Comparison of ENCODE assay signal across 20 cellular contexts in genomic region chr9:89342948-89343347, GRCh38.
"Had no signal": no experiment of that assay in that cellular context is flagged by ENCODE, and none has a peak within 500 bp of the region (broad histone marks: within the 10 kb centered on the region; RNA-seq: fewer than 3 reads in every experiment).

No MANE protein-coding gene starts in this region.

- H3K9me3 Mint-ChIP-seq: activated B cell treated with CpG ODN at 0.5 μM for 24 hours; activated naive CD4-positive, alpha-beta T cell treated with anti-CD3 and anti-CD28 coated beads, Interleukin-2, amount 50 U/mL, for 24 hours; dendritic cell treated with granulocyte-macrophage colony-stimulating factor and Interleukin-4, amounts not matched to agents 40 ng/mL and 50 ng/mL, for 4 days had no signal

- H3K27me3 Mint-ChIP-seq: activated B cell treated with CpG ODN at 0.5 μM for 24 hours; activated CD8-positive, alpha-beta T cell treated with anti-CD3 and anti-CD28 coated beads for 36 hours; activated naive CD4-positive, alpha-beta T cell treated with anti-CD3 and anti-CD28 coated beads, Interleukin-2, amount 50 U/mL, for 24 hours; dendritic cell treated with granulocyte-macrophage colony-stimulating factor and Interleukin-4, amounts not matched to agents 40 ng/mL and 50 ng/mL, for 4 days had no signal

- H3K4me3 ChIP-seq: lung, thyroid gland had no signal

- H3K4me1 ChIP-seq: foreskin keratinocyte had no signal

- H3K27ac Mint-ChIP-seq: activated B cell treated with CpG ODN at 0.5 μM for 24 hours; dendritic cell treated with granulocyte-macrophage colony-stimulating factor and Interleukin-4, amounts not matched to agents 40 ng/mL and 50 ng/mL, for 4 days had no signal

- ATAC-seq: activated CD8-positive, alpha-beta T cell treated with anti-CD3 and anti-CD28 coated beads for 36 hours; foreskin keratinocyte had no signal

- H3K9me3 ChIP-seq: thyroid gland had no signal

- DNase-seq: activated B cell treated with CpG ODN at 0.5 μM for 24 hours; activated CD4-positive, alpha-beta T cell treated with anti-CD3 and anti-CD28 coated beads for 48 hours; activated CD8-positive, alpha-beta T cell treated with anti-CD3 and anti-CD28 coated beads for 36 hours; activated effector memory CD4-positive, alpha-beta T cell treated with Interleukin-2 at 50 U/mL for 16 hours; activated T-cell treated with anti-CD3 and anti-CD28 coated beads, Interleukin-2, amount 50 U/mL, for 1 hour; effector memory CD4-positive, alpha-beta T cell; foreskin keratinocyte; hippocampal formation; islet precursor cell; occipital lobe; retina; stimulated activated CD4-positive, alpha-beta T cell treated with anti-CD3 and anti-CD28 coated beads, Interleukin-12 subunit alpha, Interleukin-12 subunit beta, amount 100 ng/mL, for 4 hours; stimulated activated CD4-positive, alpha-beta T cell treated with anti-CD3 and anti-CD28 coated beads, Interleukin-1b, Interleukin-23, amount 100 ng/mL, for 48 hours; stimulated activated CD8-positive, alpha-beta memory T cell treated with anti-CD3 and anti-CD28 coated beads, Interleukin-4, amount 100 ng/mL, for 48 hours; stimulated activated naive CD4-positive, alpha-beta T cell treated with Interleukin-2 at 50 U/mL for 16 hours; SW 1271; thyroid gland had no signal

- H3K27ac ChIP-seq: foreskin keratinocyte, thyroid gland had no signal

- H3K4me3 Mint-ChIP-seq: activated B cell treated with CpG ODN at 0.5 μM for 24 hours; activated CD8-positive, alpha-beta T cell treated with anti-CD3 and anti-CD28 coated beads for 36 hours; activated naive CD4-positive, alpha-beta T cell treated with anti-CD3 and anti-CD28 coated beads, Interleukin-2, amount 50 U/mL, for 24 hours; dendritic cell treated with granulocyte-macrophage colony-stimulating factor and Interleukin-4, amounts not matched to agents 40 ng/mL and 50 ng/mL, for 4 days had no signal

- H3K27me3 ChIP-seq: foreskin keratinocyte, thyroid gland had no signal

- H3K4me1 Mint-ChIP-seq: activated B cell treated with CpG ODN at 0.5 μM for 24 hours had no signal
